8 cellular contexts compared by ENCODE assay signal in the genomic region with DNA sequence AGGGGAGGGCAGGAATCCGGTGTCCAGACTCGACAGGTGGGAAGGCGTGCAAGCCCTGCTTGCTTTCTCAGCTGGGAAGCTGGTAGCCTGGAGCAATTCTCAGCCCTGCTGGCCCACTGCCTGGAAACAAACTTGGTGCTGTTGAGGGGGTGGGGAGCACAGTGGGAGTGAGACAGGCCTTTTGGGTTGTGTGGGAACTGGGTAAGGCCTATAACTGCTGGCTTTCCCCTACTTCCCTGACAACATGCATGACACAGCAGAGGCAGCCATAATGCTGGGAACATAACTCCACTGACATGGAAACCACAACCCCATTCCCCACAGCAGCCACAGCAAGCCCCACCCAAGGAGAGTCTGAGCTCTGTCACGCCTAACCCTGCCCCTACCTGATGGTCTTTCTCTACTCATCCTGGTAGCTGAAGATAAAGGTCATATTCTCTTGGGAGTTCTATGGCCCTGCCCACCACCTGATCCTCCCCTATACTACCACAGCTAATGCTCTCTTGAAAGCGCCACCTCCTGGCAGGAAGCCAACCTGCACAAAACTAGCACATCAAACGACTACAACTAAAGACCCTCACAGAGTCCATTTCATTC.
DNase-seq lines count a peak whose midpoint lies in the region; ATAC-seq and TF ChIP-seq lines count a peak whose summit lies in the region.

No MANE protein-coding gene starts in this region.

- peaks cover 61% of the 10 kb centered on the region for H3K4me1 Mint-ChIP-seq in chondrocyte (ENCODE audit: low read depth)
- peaks cover 15% of the 10 kb centered on the region for H3K4me1 Mint-ChIP-seq in stimulated activated effector memory CD8-positive, alpha-beta T cell treated with anti-CD3 and anti-CD28 coated beads, Interleukin-12 subunit alpha, Interleukin-12 subunit beta, amount 100 ng/mL, for 72 hours

- intact Hi-C loops in Panc1 (cut with micrococcal nuclease; ENCODE audit: unreplicated experiment): no loop called here

- TF ChIP-seq CTCF in Panc1 (IDR thresholded peaks at IDR 0.05): peak; percentile 14; the same call in 1 of the 2 replicates
- peak; percentile 59 for TF ChIP-seq CTCF in chondrocyte (IDR thresholded peaks at IDR 0.05)

- H3K9me3 Mint-ChIP-seq in chondrocyte (ENCODE audit: low read depth): peaks cover 17% of the 10 kb centered on the region
- no peaks in the 10 kb centered on the region for H3K9me3 Mint-ChIP-seq in stimulated activated effector memory CD8-positive, alpha-beta T cell treated with anti-CD3 and anti-CD28 coated beads, Interleukin-12 subunit alpha, Interleukin-12 subunit beta, amount 100 ng/mL, for 72 hours

- no peak overlapping the region for H3K4me3 ChIP-seq in Panc1 (ENCODE audit: low read depth in 2 of 2, low read length in 2 of 2)

- H3K36me3 Mint-ChIP-seq in chondrocyte (ENCODE audit: low read depth): peaks cover 34% of the 10 kb centered on the region
- H3K36me3 Mint-ChIP-seq in stimulated activated effector memory CD8-positive, alpha-beta T cell treated with anti-CD3 and anti-CD28 coated beads, Interleukin-12 subunit alpha, Interleukin-12 subunit beta, amount 100 ng/mL, for 72 hours: peaks cover 27% of the 10 kb centered on the region

- ATAC-seq in GM18511 (IDR thresholded peaks at IDR 0.05; ENCODE audit: unreplicated experiment) (peak; percentile 82), HG02759 (IDR thresholded peaks at IDR 0.05; ENCODE audit: unreplicated experiment) (peak; percentile 77), Panc1 (no peak)
- ATAC-seq in stimulated activated effector memory CD8-positive, alpha-beta T cell treated with anti-CD3 and anti-CD28 coated beads, Interleukin-12 subunit alpha, Interleukin-12 subunit beta, amount 100 ng/mL, for 72 hours: peak; percentile 45

- H3K9me3 ChIP-seq in Panc1 (ENCODE audit: control insufficient read depth, insufficient read depth, low read depth, low read length): no peaks in the 10 kb centered on the region

- DNase-seq in Panc1 (ENCODE audit: low read depth, low spot score): no peak
- peak; percentile 96 for DNase-seq in chondrocyte (ENCODE audit: low spot score)
- no peak for DNase-seq in stimulated activated effector memory CD8-positive, alpha-beta T cell treated with anti-CD3 and anti-CD28 coated beads, Interleukin-12 subunit alpha, Interleukin-12 subunit beta, amount 100 ng/mL, for 72 hours (ENCODE audit: low spot score in 2 of 2)
- DNase-seq in SW 1271 (lab: John Stamatoyannopoulos, UW): no peak
- no peak for DNase-seq in SIG-M5 (lab: John Stamatoyannopoulos, UW)
- DNase-seq in G401 (ENCODE audit: low spot score): no peak

- BruUV-seq in Panc1 (replicated peaks; lab: Mats Ljungman, UMichigan): no TSS peak

- no peaks in the 10 kb centered on the region for H3K27me3 ChIP-seq in Panc1 (ENCODE audit: control insufficient read depth, insufficient read depth, low read length)

- H3K4me1 ChIP-seq in Panc1 (ENCODE audit: control insufficient read depth, insufficient read depth, low read length): no peaks in the 10 kb centered on the region

- no peak overlapping the region for H3K27ac ChIP-seq in Panc1 (ENCODE audit: low read length)

- CTCF ChIA-PET in Panc1 (lab: Charles Lee): no interaction called here

- peak overlapping the region; percentile 39 for H3K4me3 Mint-ChIP-seq in chondrocyte (ENCODE audit: unreplicated experiment)
- no peak overlapping the region for H3K4me3 Mint-ChIP-seq in stimulated activated effector memory CD8-positive, alpha-beta T cell treated with anti-CD3 and anti-CD28 coated beads, Interleukin-12 subunit alpha, Interleukin-12 subunit beta, amount 100 ng/mL, for 72 hours

- peak overlapping the region; percentile 96 for H3K27ac Mint-ChIP-seq in chondrocyte (ENCODE audit: unreplicated experiment)
- H3K27ac Mint-ChIP-seq in stimulated activated effector memory CD8-positive, alpha-beta T cell treated with anti-CD3 and anti-CD28 coated beads, Interleukin-12 subunit alpha, Interleukin-12 subunit beta, amount 100 ng/mL, for 72 hours: no peak overlapping the region

- POLR2A ChIA-PET in Panc1 (lab: Charles Lee): no interaction called here

- H3K27me3 Mint-ChIP-seq in chondrocyte (ENCODE audit: low read depth): no peaks in the 10 kb centered on the region

- in situ Hi-C loops in Panc1 (cut with HindIII; ENCODE audit: low pct_unique_long_range_greater_than_20kb, low sequenced_read_pairs) (no loop called here), G401 (cut with HindIII; ENCODE audit: low sequenced_read_pairs) (no loop called here)

- H3K36me3 ChIP-seq in Panc1 (ENCODE audit: control insufficient read depth, insufficient read depth, low read length): no peaks in the 10 kb centered on the region; the same call in 1 of the 2 replicates
